8 cellular contexts compared by ENCODE assay signal in the genomic region with DNA sequence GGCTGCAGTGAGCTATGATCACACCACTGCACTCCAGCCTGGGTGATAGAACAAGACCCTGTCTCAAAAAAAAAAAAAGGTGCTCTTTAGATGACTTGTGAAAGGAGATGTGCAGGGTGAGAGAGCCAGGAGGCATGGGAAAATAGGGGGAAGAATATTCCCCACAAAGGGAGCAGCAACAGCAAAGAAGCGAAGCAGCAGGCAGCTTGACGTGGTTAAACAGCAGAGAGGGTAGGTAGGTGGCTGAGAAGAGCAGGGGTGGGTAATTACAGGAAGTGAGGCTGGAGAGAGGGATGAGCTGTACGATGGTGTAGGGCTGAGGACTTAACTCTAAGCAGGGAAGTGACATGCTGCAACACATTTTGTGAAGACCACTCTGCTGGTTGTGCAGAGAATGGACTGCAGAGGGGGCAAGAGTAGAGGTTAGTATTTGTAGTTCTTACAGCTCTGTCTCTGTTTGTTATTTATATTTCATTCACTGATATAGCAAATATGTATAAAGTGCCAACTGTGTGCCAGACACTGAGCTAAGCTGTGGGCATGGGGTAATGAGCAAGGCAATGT. TPM values are rescaled to one million over a fixed set of nuclear protein-coding genes. Genes with fewer than 3 reads are reported as not detected.
DNase-seq lines count a peak whose midpoint lies in the region; ATAC-seq, FAIRE-seq and TF ChIP-seq lines count a peak whose summit lies in the region.

No MANE protein-coding gene starts in this region.

- peaks cover 42% of the 10 kb centered on the region for H3K4me1 Mint-ChIP-seq in activated T-cell treated with anti-CD3 and anti-CD28 coated beads, Interleukin-2, amount 50 U/mL, for 4 hours (ENCODE audit: low read depth)

- no peak for TF ChIP-seq POLR2A in gastroesophageal sphincter (IDR thresholded peaks at IDR 0.05)

- H3K9me3 ChIP-seq in gastroesophageal sphincter: no peaks in the 10 kb centered on the region

- H3K4me3 Mint-ChIP-seq in activated T-cell treated with anti-CD3 and anti-CD28 coated beads, Interleukin-2, amount 50 U/mL, for 4 hours: peak overlapping the region; percentile 82

- H3K27me3 ChIP-seq in gastroesophageal sphincter: no peaks in the 10 kb centered on the region

- no peaks in the 10 kb centered on the region for H3K27me3 Mint-ChIP-seq in activated T-cell treated with anti-CD3 and anti-CD28 coated beads, Interleukin-2, amount 50 U/mL, for 4 hours (ENCODE audit: low read depth)

- DNase-seq in D721Med (ENCODE audit: insufficient read length, low spot score) (no peak), NCI-H2171 treated with DMSO at 0.1 percent for 48 hours (lab: John Stamatoyannopoulos, UW) (peak; percentile 21)
- no peak for DNase-seq in activated T-cell treated with anti-CD3 and anti-CD28 coated beads, Interleukin-2, amount 50 U/mL, for 4 hours
- DNase-seq in NK-92 treated with Interleukin-12 subunit alpha and Interleukin-12 subunit beta, amount 100 ng/mL, for 24 hours (lab: John Stamatoyannopoulos, UW): no peak
- DNase-seq in activated effector memory CD4-positive, alpha-beta T cell treated with Interleukin-2 at 50 U/mL for 16 hours: no peak

- H3K4me3 ChIP-seq in gastroesophageal sphincter (peak overlapping the region in 1 of 2 donors; percentile 84), skin epidermis (peak overlapping the region in 4 of 7 experiments; percentile 61 to 99 (median 84))

- H3K36me3 ChIP-seq in gastroesophageal sphincter: peaks cover 0 to 21% of the 10 kb centered on the region in 2 donors

- H3K4me1 ChIP-seq in gastroesophageal sphincter: peaks cover 6 to 34% (median 7%) of the 10 kb centered on the region in 3 donors

- TF ChIP-seq CTCF in D721Med (IDR thresholded peaks at IDR 0.05; ENCODE audit: insufficient read depth, missing control alignments) (peak; percentile 40), gastroesophageal sphincter (IDR thresholded peaks at IDR 0.05) (peak in 3 of 4 experiments; percentile 27 to 43 (median 43))

- H3K27ac ChIP-seq in gastroesophageal sphincter (no peak overlapping the region), skin epidermis (peak overlapping the region in 1 of 21 experiments; percentile 91)

- no peak for TF ChIP-seq EP300 in gastroesophageal sphincter (IDR thresholded peaks at IDR 0.05)

- H3K9me3 Mint-ChIP-seq in activated T-cell treated with anti-CD3 and anti-CD28 coated beads, Interleukin-2, amount 50 U/mL, for 4 hours: no peaks in the 10 kb centered on the region

- peak; percentile 31 for ATAC-seq in GM21619 (IDR thresholded peaks at IDR 0.05; ENCODE audit: unreplicated experiment)
- peak in 1 of 2 donors; percentile 12 for ATAC-seq in activated T-cell treated with anti-CD3 and anti-CD28 coated beads, Interleukin-2, amount 50 U/mL, for 4 hours
- no peak for ATAC-seq in gastroesophageal sphincter

- H3K36me3 Mint-ChIP-seq in activated T-cell treated with anti-CD3 and anti-CD28 coated beads, Interleukin-2, amount 50 U/mL, for 4 hours (ENCODE audit: insufficient read depth): peaks cover 26% of the 10 kb centered on the region

- WGBS in gastroesophageal sphincter (ENCODE audit: low coverage in 1 of 2), 2 donors: 13 to 34% methylated on average over 2 to 3 of the region's 3 CpGs

- no peak for FAIRE-seq in D721Med (lab: Jason Lieb, UNC)

RNA-seq across cellular contexts. Expression of a gene that starts 1.6 kb away (rescaled TPM):
- total RNA-seq in activated T-cell treated with anti-CD3 and anti-CD28 coated beads, Interleukin-2, amount 50 U/mL, for 4 hours: 10 to 100 TPM; 20.9 to 25.0 (median 24.5) TPM
- 10 to 100 TPM; 11.2 to 27.4 (median 13.5) TPM for total RNA-seq in gastroesophageal sphincter

RNA-seq across cellular contexts. Expression of a gene that starts 42.3 kb away (rescaled TPM):
- 10 to 100 TPM; 16.2 to 20.0 (median 17.6) TPM for total RNA-seq in activated T-cell treated with anti-CD3 and anti-CD28 coated beads, Interleukin-2, amount 50 U/mL, for 4 hours
- total RNA-seq in gastroesophageal sphincter: 10 to 100 TPM; 11.6 to 21.8 (median 15.5) TPM
